ENCODE assay signal across 26 cellular contexts in the genomic region with DNA sequence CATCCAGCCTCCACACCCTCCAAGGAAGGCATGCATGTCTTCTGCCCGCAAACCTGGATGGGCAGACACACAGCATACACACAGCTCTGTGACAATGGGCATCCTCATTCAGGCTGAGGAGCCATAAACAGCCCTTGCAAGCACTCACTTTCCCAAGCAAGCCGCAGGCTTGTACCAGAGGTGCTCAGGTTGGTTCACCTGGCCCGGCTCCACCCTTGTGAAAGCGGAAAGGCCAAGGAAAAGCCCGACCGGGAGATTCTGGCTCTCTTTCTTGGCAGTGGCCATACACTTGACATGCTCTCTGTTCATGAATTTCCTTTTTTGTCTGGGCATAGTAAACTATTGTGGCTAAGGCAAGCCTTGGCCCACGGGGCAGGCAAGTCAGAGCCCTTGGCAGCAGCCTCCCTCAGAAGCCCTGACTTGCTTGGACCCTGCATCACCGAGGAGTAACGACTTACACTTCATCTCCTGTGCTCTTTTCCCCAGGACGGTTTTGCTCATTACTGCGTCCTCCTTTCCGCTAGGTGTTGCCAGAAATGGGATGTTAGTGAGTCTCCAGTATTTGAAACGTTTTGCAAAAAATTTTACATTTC.
"Had no signal": no experiment of that assay in that cellular context is flagged by ENCODE, and none has a peak within 500 bp of the region (broad histone marks: within the 10 kb centered on the region; RNA-seq: fewer than 3 reads in every experiment).

No MANE protein-coding gene starts in this region.

- H3K27me3 ChIP-seq: ovary, vagina had no signal

- H3K36me3 Mint-ChIP-seq: immature natural killer cell; memory B cell; naive B cell; natural killer cell; neural progenitor cell; stimulated activated effector memory CD8-positive, alpha-beta T cell treated with anti-CD3 and anti-CD28 coated beads, Interleukin-12 subunit alpha, Interleukin-12 subunit beta, amount 100 ng/mL, for 72 hours; type B pancreatic cell had no signal

- H3K4me3 Mint-ChIP-seq: immature natural killer cell; memory B cell; naive B cell; natural killer cell; nephron progenitor cell; neural progenitor cell; stimulated activated effector memory CD8-positive, alpha-beta T cell treated with anti-CD3 and anti-CD28 coated beads, Interleukin-12 subunit alpha, Interleukin-12 subunit beta, amount 100 ng/mL, for 72 hours; stimulated activated naive CD8-positive, alpha-beta T cell treated with anti-CD3 and anti-CD28 coated beads, Interleukin-15, amount 100 ng/mL, for 72 hours; type B pancreatic cell had no signal

- DNase-seq: hypothalamus; immature natural killer cell; left ventricle myocardium inferior; naive B cell; natural killer cell; nephron progenitor cell; occipital lobe; ovary; retina; right cardiac atrium; sigmoid colon; small intestine; spleen; stimulated activated CD4-positive, alpha-beta T cell treated with anti-CD3 and anti-CD28 coated beads, Interleukin-4, amount 100 ng/mL, for 24 hours; stimulated activated naive CD4-positive, alpha-beta T cell treated with Interleukin-2 at 50 U/mL for 16 hours; stimulated activated naive CD8-positive, alpha-beta T cell treated with anti-CD3 and anti-CD28 coated beads, Interleukin-15, amount 100 ng/mL, for 72 hours; substantia nigra had no signal

- H2AFZ ChIP-seq: neural progenitor cell had no signal

- H3K4me1 Mint-ChIP-seq: immature natural killer cell; memory B cell; naive B cell; natural killer cell; stimulated activated effector memory CD8-positive, alpha-beta T cell treated with anti-CD3 and anti-CD28 coated beads, Interleukin-12 subunit alpha, Interleukin-12 subunit beta, amount 100 ng/mL, for 72 hours; stimulated activated naive CD8-positive, alpha-beta T cell treated with anti-CD3 and anti-CD28 coated beads, Interleukin-15, amount 100 ng/mL, for 72 hours had no signal

- H3K4me3 ChIP-seq: left ventricle myocardium inferior, lung, neural progenitor cell, ovary, sigmoid colon, spleen, tibial nerve, vagina had no signal

- H3K27ac ChIP-seq: left ventricle myocardium inferior, neural progenitor cell, neutrophil, ovary, sigmoid colon, spleen, tibial nerve, vagina had no signal

- H3K4me1 ChIP-seq: left ventricle myocardium inferior, sigmoid colon, spleen, tibial nerve, vagina had no signal

- H3K27ac Mint-ChIP-seq: immature natural killer cell; memory B cell; naive B cell; natural killer cell; nephron progenitor cell; neural progenitor cell; progenitor cell of endocrine pancreas; stimulated activated effector memory CD8-positive, alpha-beta T cell treated with anti-CD3 and anti-CD28 coated beads, Interleukin-12 subunit alpha, Interleukin-12 subunit beta, amount 100 ng/mL, for 72 hours; stimulated activated naive CD8-positive, alpha-beta T cell treated with anti-CD3 and anti-CD28 coated beads, Interleukin-15, amount 100 ng/mL, for 72 hours; type B pancreatic cell had no signal

- H3K4me2 ChIP-seq: neural progenitor cell had no signal

- H3K36me3 ChIP-seq: left ventricle myocardium inferior, neural progenitor cell, neutrophil, ovary, sigmoid colon, spleen, tibial nerve, vagina had no signal

- ATAC-seq: natural killer cell; right cardiac atrium; stimulated activated effector memory CD8-positive, alpha-beta T cell treated with anti-CD3 and anti-CD28 coated beads, Interleukin-12 subunit alpha, Interleukin-12 subunit beta, amount 100 ng/mL, for 72 hours; stimulated activated naive CD8-positive, alpha-beta T cell treated with anti-CD3 and anti-CD28 coated beads, Interleukin-15, amount 100 ng/mL, for 72 hours had no signal

- H3K9me3 Mint-ChIP-seq: memory B cell; natural killer cell; neural progenitor cell; stimulated activated effector memory CD8-positive, alpha-beta T cell treated with anti-CD3 and anti-CD28 coated beads, Interleukin-12 subunit alpha, Interleukin-12 subunit beta, amount 100 ng/mL, for 72 hours; stimulated activated naive CD8-positive, alpha-beta T cell treated with anti-CD3 and anti-CD28 coated beads, Interleukin-15, amount 100 ng/mL, for 72 hours; type B pancreatic cell had no signal

- H3K9me3 ChIP-seq: left ventricle myocardium inferior, neutrophil, ovary, sigmoid colon, vagina had no signal
